14 cellular contexts compared by ENCODE assay signal in the genomic region with DNA sequence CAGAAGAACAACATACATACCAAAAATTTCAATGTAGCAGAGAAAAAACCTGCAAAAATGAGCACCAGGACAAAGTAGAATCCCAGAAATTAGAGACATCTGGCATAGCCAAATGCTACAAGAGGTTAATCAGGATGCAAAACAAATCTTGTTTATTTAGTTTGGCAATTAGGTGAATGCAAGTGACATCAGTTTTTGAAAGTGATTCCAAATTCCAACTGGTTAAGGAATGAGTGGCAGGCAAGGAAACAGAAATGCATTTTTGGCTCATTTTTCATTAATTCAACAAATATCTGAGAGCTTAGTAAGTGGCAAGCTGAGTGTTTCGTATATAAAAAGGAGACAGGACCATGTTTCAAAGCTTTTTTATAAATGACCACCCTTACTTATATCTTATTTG. TPM values are rescaled to one million over a fixed set of nuclear protein-coding genes. Genes with fewer than 3 reads are reported as not detected.
DNase-seq lines count a peak whose midpoint lies in the region; ATAC-seq and TF ChIP-seq lines count a peak whose summit lies in the region.
"Had no signal": no experiment of that assay in that cellular context is flagged by ENCODE, and none has a peak within 500 bp of the region (broad histone marks: within the 10 kb centered on the region; RNA-seq: fewer than 3 reads in every experiment).

No MANE protein-coding gene starts in this region.

- H3K4me1 ChIP-seq in CD8-positive, alpha-beta T cell (ENCODE audit: insufficient read depth, low read length): peaks cover 28% of the 10 kb centered on the region

- H3K9me3 ChIP-seq in CD8-positive, alpha-beta T cell (ENCODE audit: low read length): no peaks in the 10 kb centered on the region

- H3K9me3 Mint-ChIP-seq in CD8-positive, alpha-beta T cell: no peaks in the 10 kb centered on the region
- H3K9me3 Mint-ChIP-seq: IgD-negative memory B cell, naive B cell had no signal

- no peak for ATAC-seq in CD8-positive, alpha-beta T cell
- no peak for ATAC-seq in HG02588 (IDR thresholded peaks at IDR 0.05; ENCODE audit: unreplicated experiment)
- ATAC-seq: esophagus mucosa, sciatic nerve had no signal

- H3K27ac Mint-ChIP-seq in CD8-positive, alpha-beta T cell: peak overlapping the region; percentile 53

- intact Hi-C loops in CD8-positive, alpha-beta T cell (cut with DNase I, micrococcal nuclease): loop anchor here in 1 of 2 experiments (2.0 kb wide), 1 partner anchor 18 kb away; no protein-coding TSS in a partner anchor

- H3K36me3 ChIP-seq in CD8-positive, alpha-beta T cell (ENCODE audit: insufficient read depth, low read length): no peaks in the 10 kb centered on the region

- no peak overlapping the region for H3K4me3 Mint-ChIP-seq in CD8-positive, alpha-beta T cell

- no peak overlapping the region for H3K4me3 ChIP-seq in CD8-positive, alpha-beta T cell (ENCODE audit: low read depth, low read length)

- H3K27me3 ChIP-seq in CD8-positive, alpha-beta T cell (ENCODE audit: insufficient read depth, low read length): no peaks in the 10 kb centered on the region

- no peak overlapping the region for H3K27ac ChIP-seq in CD8-positive, alpha-beta T cell (ENCODE audit: low read depth, low read length)

- DNase-seq in CD8-positive, alpha-beta T cell: no peak
- peak; percentile 62 for DNase-seq in NCI-H1694 treated with DMSO at 0.1 percent for 48 hours (lab: John Stamatoyannopoulos, UW)
- DNase-seq in dedifferentiated amniotic fluid mesenchymal stem cell (ENCODE audit: extremely low spot score): peak; percentile 84
- peak; percentile 19 for DNase-seq in non-pigmented ciliary epithelial cell (ENCODE audit: low read depth)
- no peak for DNase-seq in NCI-H2196 (lab: John Stamatoyannopoulos, UW; ENCODE audit: unreplicated experiment)
- no peak for DNase-seq in SIG-M5 (lab: John Stamatoyannopoulos, UW)
- DNase-seq in activated T-cell treated with anti-CD3 and anti-CD28 coated beads for 4 hours: no peak
- DNase-seq: activated CD4-positive, CD25-positive, alpha-beta regulatory T cell; caudate nucleus; naive B cell had no signal

- H3K4me1 Mint-ChIP-seq in CD8-positive, alpha-beta T cell (ENCODE audit: low read depth): peaks cover 82% of the 10 kb centered on the region

- TF ChIP-seq CTCF in CD8-positive, alpha-beta T cell (IDR thresholded peaks at IDR 0.05): no peak

- CTCF ChIA-PET in CD8-positive, alpha-beta T cell (lab: Charles Lee): no interaction called here

- no peaks in the 10 kb centered on the region for H3K27me3 Mint-ChIP-seq in CD8-positive, alpha-beta T cell (ENCODE audit: low read depth)
- H3K27me3 Mint-ChIP-seq: IgD-negative memory B cell, naive B cell had no signal

- peaks cover 8% of the 10 kb centered on the region for H3K36me3 Mint-ChIP-seq in CD8-positive, alpha-beta T cell

- POLR2A ChIA-PET in CD8-positive, alpha-beta T cell (lab: Charles Lee): interaction anchor here (0.6 kb wide), 1 partner anchor 968 kb away, joined by 3 read pairs; no protein-coding TSS in a partner anchor

RNA-seq across cellular contexts. Expression of gene SCAF4, which starts 21.3 kb away (rescaled TPM):
- 10 to 100 TPM; 53.0 to 53.4 TPM for total RNA-seq in CD8-positive, alpha-beta T cell

RNA-seq across cellular contexts. Expression of gene SOD1, which starts 51.1 kb away (rescaled TPM):
- 100 to 1,000 TPM; 125 to 140 TPM for total RNA-seq in CD8-positive, alpha-beta T cell

Comparison
In these comparisons a context has a peak if more than half of its experiments do, and no peak if none do; other contexts are left out.
1. DNase-seq: peak in NCI-H1694 treated with DMSO at 0.1 percent for 48 hours (single experiment), dedifferentiated amniotic fluid mesenchymal stem cell (single experiment) and non-pigmented ciliary epithelial cell (single experiment); none in CD8-positive, alpha-beta T cell (0 of 7), NCI-H2196 (single experiment), SIG-M5 (single experiment) and activated T-cell treated with anti-CD3 and anti-CD28 coated beads for 4 hours (single experiment).